1 cellular context compared by ENCODE assay signal in the genomic region with DNA sequence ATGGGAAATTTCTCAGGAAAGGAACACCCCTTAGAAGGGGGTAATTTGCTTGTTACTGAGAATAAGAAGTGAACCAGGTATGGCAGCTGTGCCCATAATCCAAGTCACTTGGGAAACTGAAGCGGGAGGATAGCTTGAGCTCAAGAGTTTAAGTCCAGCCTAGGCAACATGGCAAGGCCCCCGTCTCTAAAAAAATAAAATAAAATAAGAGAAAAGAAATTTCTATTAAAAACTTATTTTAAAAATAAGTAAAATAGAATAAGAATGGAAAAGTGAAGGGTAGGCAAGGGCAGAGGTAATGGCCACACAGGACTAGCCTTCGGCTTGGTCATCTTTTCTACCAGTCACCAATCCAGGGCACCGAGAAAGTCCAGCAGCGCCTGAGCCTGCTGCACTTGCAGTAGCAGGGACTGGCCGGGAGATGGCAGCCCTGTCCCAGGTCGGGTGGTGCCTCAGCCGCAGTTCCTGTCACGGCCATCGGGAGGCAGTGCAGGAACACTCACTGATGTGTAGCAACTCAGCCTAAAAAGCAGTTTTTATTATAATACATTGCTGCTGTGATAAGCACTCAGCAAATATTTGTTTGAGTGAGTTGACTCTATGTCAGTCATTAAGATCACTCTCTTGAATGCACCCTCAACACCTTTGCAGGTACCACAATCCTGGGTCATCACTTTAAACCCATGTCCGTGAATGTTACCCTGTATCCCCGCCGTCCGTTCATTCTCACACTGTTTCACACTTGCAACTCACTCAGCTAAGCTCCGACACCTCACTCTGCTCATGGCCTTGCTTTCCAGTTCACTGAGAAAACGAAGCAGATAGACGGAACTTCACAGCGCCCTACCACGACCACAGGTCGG.
TF ChIP-seq lines count a peak whose summit lies in the region.

No MANE protein-coding gene starts in this region.

TF ChIP-seq in HepG2, 621 proteins besides CTCF, POLR2A, EP300 and RAD21 (continued from another document and continues in another):
- TF ChIP-seq, protein P1, sequence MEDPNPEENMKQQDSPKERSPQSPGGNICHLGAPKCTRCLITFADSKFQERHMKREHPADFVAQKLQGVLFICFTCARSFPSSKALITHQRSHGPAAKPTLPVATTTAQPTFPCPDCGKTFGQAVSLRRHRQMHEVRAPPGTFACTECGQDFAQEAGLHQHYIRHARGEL (CRISPR knock-in tag; IDR thresholded peaks at IDR 0.05), result 0 out of 2 replicates have a peak, but pooled peaks have one; percentile 63
- TF ChIP-seq ZNF788 (CRISPR knock-in tag; IDR thresholded peaks at IDR 0.05; ENCODE audit: borderline replicate concordance) (peak; percentile 57; the same call in 1 of the 2 replicates), FOXA3 (CRISPR knock-in tag; IDR thresholded peaks at IDR 0.05) (peak; percentile 56; the same call in 1 of the 2 replicates), ZNF687 (CRISPR knock-in tag; IDR thresholded peaks at IDR 0.05) (peak; percentile 57), ZNF124 (CRISPR knock-in tag; IDR thresholded peaks at IDR 0.05) (peak; percentile 72; the same call in 1 of the 2 replicates), ATF6 (CRISPR knock-in tag; conservative IDR thresholded peaks at IDR 0.05) (0 out of 2 replicates have a peak, but pooled peaks have one; percentile 81), DR1 (CRISPR knock-in tag; IDR thresholded peaks at IDR 0.05) (no peak), GABPB1 (CRISPR knock-in tag; IDR thresholded peaks at IDR 0.05) (peak; percentile 68), HDAC1 (CRISPR knock-in tag; IDR thresholded peaks at IDR 0.05) (no peak), TCF7 (IDR thresholded peaks at IDR 0.05; ENCODE audit: low read depth) (no peak), HNRNPUL1 (IDR thresholded peaks at IDR 0.05; ENCODE audit: low read depth, low read length) (no peak), CBX2 (IDR thresholded peaks at IDR 0.05; ENCODE audit: low read depth, low read length) (no peak), CBX2 (CRISPR knock-in tag; IDR thresholded peaks at IDR 0.05; ENCODE audit: low read depth) (0 out of 2 replicates have a peak, but pooled peaks have one; percentile 75), HNRNPH1 (optimal IDR thresholded peaks at IDR 0.05; ENCODE audit: low read depth, low read length) (no peak), ZSCAN12 (CRISPR knock-in tag; IDR thresholded peaks at IDR 0.05) (no peak), KMT2B (CRISPR knock-in tag; IDR thresholded peaks at IDR 0.05) (no peak), ZNF691 (CRISPR knock-in tag; IDR thresholded peaks at IDR 0.05; ENCODE audit: borderline replicate concordance, low read depth) (peak; percentile 94; the same call in 1 of the 2 replicates), MTA3 (CRISPR knock-in tag; IDR thresholded peaks at IDR 0.05) (no peak), ZNF839 (CRISPR knock-in tag; IDR thresholded peaks at IDR 0.05; ENCODE audit: borderline replicate concordance) (peak; percentile 82; the same call in 1 of the 2 replicates), SSRP1 (CRISPR knock-in tag; IDR thresholded peaks at IDR 0.05) (no peak), GTF2F1 (IDR thresholded peaks at IDR 0.05; ENCODE audit: low read length) (0 out of 2 replicates have a peak, but pooled peaks have one; percentile 42), AGO1 (IDR thresholded peaks at IDR 0.05; ENCODE audit: low read depth, low read length, poor library complexity, severe bottlenecking) (peak; percentile 36), MZF1 (CRISPR knock-in tag; IDR thresholded peaks at IDR 0.05; ENCODE audit: borderline replicate concordance) (no peak), ZNF780A (CRISPR knock-in tag; IDR thresholded peaks at IDR 0.05) (no peak), ATAD3A (CRISPR knock-in tag; IDR thresholded peaks at IDR 0.05) (no peak), CBX5 (CRISPR knock-in tag; IDR thresholded peaks at IDR 0.05; ENCODE audit: borderline replicate concordance) (peak; percentile 91; the same call in 1 of the 2 replicates), JUNB (CRISPR knock-in tag; IDR thresholded peaks at IDR 0.05; ENCODE audit: borderline replicate concordance) (no peak), JDP2 (CRISPR knock-in tag; IDR thresholded peaks at IDR 0.05; ENCODE audit: borderline replicate concordance) (no peak), ELK4 (CRISPR knock-in tag; IDR thresholded peaks at IDR 0.05; ENCODE audit: borderline replicate concordance) (no peak), RARA (CRISPR knock-in tag; IDR thresholded peaks at IDR 0.05) (no peak), PHF5A (CRISPR knock-in tag; IDR thresholded peaks at IDR 0.05; ENCODE audit: low read depth, unreplicated experiment) (no peak), MTA1 (CRISPR knock-in tag; IDR thresholded peaks at IDR 0.05; ENCODE audit: borderline replicate concordance) (0 out of 2 replicates have a peak, but pooled peaks have one; percentile 32)
- TF ChIP-seq, protein P2, sequence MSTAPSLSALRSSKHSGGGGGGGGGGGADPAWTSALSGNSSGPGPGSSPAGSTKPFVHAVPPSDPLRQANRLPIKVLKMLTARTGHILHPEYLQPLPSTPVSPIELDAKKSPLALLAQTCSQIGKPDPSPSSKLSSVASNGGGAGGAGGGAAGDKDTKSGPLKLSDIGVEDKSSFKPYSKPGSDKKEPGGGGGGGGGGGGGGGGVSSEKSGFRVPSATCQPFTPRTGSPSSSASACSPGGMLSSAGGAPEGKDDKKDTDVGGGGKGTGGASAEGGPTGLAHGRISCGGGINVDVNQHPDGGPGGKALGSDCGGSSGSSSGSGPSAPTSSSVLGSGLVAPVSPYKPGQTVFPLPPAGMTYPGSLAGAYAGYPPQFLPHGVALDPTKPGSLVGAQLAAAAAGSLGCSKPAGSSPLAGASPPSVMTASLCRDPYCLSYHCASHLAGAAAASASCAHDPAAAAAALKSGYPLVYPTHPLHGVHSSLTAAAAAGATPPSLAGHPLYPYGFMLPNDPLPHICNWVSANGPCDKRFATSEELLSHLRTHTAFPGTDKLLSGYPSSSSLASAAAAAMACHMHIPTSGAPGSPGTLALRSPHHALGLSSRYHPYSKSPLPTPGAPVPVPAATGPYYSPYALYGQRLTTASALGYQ (CRISPR knock-in tag; IDR thresholded peaks at IDR 0.05), result no peak
- TF ChIP-seq, protein P3, sequence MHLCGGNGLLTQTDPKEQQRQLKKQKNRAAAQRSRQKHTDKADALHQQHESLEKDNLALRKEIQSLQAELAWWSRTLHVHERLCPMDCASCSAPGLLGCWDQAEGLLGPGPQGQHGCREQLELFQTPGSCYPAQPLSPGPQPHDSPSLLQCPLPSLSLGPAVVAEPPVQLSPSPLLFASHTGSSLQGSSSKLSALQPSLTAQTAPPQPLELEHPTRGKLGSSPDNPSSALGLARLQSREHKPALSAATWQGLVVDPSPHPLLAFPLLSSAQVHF (CRISPR knock-in tag; IDR thresholded peaks at IDR 0.05), result no peak
- TF ChIP-seq, protein P4, sequence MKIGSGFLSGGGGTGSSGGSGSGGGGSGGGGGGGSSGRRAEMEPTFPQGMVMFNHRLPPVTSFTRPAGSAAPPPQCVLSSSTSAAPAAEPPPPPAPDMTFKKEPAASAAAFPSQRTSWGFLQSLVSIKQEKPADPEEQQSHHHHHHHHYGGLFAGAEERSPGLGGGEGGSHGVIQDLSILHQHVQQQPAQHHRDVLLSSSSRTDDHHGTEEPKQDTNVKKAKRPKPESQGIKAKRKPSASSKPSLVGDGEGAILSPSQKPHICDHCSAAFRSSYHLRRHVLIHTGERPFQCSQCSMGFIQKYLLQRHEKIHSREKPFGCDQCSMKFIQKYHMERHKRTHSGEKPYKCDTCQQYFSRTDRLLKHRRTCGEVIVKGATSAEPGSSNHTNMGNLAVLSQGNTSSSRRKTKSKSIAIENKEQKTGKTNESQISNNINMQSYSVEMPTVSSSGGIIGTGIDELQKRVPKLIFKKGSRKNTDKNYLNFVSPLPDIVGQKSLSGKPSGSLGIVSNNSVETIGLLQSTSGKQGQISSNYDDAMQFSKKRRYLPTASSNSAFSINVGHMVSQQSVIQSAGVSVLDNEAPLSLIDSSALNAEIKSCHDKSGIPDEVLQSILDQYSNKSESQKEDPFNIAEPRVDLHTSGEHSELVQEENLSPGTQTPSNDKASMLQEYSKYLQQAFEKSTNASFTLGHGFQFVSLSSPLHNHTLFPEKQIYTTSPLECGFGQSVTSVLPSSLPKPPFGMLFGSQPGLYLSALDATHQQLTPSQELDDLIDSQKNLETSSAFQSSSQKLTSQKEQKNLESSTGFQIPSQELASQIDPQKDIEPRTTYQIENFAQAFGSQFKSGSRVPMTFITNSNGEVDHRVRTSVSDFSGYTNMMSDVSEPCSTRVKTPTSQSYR (CRISPR knock-in tag; IDR thresholded peaks at IDR 0.05; ENCODE audit: borderline replicate concordance), result no peak
- TF ChIP-seq, protein P5, sequence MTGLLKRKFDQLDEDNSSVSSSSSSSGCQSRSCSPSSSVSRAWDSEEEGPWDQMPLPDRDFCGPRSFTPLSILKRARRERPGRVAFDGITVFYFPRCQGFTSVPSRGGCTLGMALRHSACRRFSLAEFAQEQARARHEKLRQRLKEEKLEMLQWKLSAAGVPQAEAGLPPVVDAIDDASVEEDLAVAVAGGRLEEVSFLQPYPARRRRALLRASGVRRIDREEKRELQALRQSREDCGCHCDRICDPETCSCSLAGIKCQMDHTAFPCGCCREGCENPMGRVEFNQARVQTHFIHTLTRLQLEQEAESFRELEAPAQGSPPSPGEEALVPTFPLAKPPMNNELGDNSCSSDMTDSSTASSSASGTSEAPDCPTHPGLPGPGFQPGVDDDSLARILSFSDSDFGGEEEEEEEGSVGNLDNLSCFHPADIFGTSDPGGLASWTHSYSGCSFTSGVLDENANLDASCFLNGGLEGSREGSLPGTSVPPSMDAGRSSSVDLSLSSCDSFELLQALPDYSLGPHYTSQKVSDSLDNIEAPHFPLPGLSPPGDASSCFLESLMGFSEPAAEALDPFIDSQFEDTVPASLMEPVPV (CRISPR knock-in tag; IDR thresholded peaks at IDR 0.05), result no peak
- TF ChIP-seq, protein P6, sequence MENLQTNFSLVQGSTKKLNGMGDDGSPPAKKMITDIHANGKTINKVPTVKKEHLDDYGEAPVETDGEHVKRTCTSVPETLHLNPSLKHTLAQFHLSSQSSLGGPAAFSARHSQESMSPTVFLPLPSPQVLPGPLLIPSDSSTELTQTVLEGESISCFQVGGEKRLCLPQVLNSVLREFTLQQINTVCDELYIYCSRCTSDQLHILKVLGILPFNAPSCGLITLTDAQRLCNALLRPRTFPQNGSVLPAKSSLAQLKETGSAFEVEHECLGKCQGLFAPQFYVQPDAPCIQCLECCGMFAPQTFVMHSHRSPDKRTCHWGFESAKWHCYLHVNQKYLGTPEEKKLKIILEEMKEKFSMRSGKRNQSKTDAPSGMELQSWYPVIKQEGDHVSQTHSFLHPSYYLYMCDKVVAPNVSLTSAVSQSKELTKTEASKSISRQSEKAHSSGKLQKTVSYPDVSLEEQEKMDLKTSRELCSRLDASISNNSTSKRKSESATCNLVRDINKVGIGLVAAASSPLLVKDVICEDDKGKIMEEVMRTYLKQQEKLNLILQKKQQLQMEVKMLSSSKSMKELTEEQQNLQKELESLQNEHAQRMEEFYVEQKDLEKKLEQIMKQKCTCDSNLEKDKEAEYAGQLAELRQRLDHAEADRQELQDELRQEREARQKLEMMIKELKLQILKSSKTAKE (CRISPR knock-in tag; IDR thresholded peaks at IDR 0.05; ENCODE audit: borderline replicate concordance), result no peak
